Comparison of ENCODE assay signal across 28 cellular contexts in the genomic region with DNA sequence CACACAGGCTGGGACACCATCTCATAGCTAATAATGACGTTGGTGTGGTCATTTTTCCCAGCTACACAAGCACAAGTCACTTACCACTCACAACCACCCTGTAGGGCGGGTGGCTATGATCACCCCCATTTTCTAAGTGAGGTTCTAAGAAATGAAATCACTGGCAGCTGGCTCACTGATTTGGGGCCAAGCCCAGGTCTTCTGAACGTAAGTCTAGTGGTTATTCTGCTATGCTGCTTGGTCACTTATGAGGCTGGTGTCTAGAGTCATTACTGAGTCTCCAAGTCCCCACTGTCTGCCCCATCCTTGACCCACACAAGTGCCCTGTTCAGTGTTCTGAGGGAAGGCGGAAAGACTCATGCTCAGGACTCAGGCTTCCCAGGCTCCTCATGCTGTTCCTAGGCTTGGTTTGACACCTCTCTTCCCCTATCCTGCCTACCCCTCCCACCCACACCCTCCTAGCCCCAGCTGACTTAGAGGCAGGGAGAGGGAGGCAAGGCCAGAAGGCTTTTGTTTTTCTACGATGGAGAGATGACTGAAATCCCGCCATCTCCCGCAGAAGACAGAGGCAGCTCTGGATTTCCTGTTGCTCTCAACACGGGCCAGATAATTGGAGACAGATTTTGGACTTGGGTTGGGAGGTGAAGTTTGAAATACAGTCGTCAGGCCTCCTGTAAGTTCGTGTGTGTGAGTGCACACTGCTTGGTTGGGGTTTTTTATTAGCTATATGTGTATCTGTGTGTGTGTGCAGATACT. TPM values are rescaled to one million over a fixed set of nuclear protein-coding genes. Genes with fewer than 3 reads are reported as not detected.
DNase-seq lines count a peak whose midpoint lies in the region; TF ChIP-seq lines count a peak whose summit lies in the region.
"Had no signal": no experiment of that assay in that cellular context is flagged by ENCODE, and none has a peak within 500 bp of the region (broad histone marks: within the 10 kb centered on the region; RNA-seq: fewer than 3 reads in every experiment).

No MANE protein-coding gene starts in this region.

- TF ChIP-seq CTCF in chondrocyte (IDR thresholded peaks at IDR 0.05): no peak
- TF ChIP-seq CTCF in osteoblast (IDR thresholded peaks at IDR 0.05; ENCODE audit: extremely low read depth, low read depth, low read length): no peak
- TF ChIP-seq CTCF in sigmoid colon (IDR thresholded peaks at IDR 0.05): no peak
- TF ChIP-seq CTCF in suprapubic skin (IDR thresholded peaks at IDR 0.05): no peak

- no peak for TF ChIP-seq POLR2A in sigmoid colon (IDR thresholded peaks at IDR 0.05)
- TF ChIP-seq POLR2A in suprapubic skin (IDR thresholded peaks at IDR 0.05): no peak

- no peak for TF ChIP-seq EP300 in sigmoid colon (IDR thresholded peaks at IDR 0.05)
- no peak for TF ChIP-seq EP300 in suprapubic skin (IDR thresholded peaks at IDR 0.05)

- H3K4me2 ChIP-seq in osteoblast (ENCODE audit: insufficient read depth, low read length): no peak overlapping the region

- H3K4me3 ChIP-seq in osteoblast (ENCODE audit: insufficient read depth, low read length) (no peak overlapping the region), sigmoid colon (no peak overlapping the region), suprapubic skin (no peak overlapping the region)
- H3K4me3 ChIP-seq: HAP-1, lung, pancreas, thoracic aorta had no signal

- H2AFZ ChIP-seq in osteoblast (ENCODE audit: low read length): no peak overlapping the region

- no peaks in the 10 kb centered on the region for H3K9me3 ChIP-seq in osteoblast (ENCODE audit: low read depth, low read length)
- no peaks in the 10 kb centered on the region for H3K9me3 ChIP-seq in sigmoid colon
- H3K9me3 ChIP-seq in suprapubic skin: no peaks in the 10 kb centered on the region
- H3K9me3 ChIP-seq: HAP-1, pancreas, thoracic aorta had no signal

- H3K9me3 Mint-ChIP-seq in chondrocyte (ENCODE audit: low read depth): no peaks in the 10 kb centered on the region
- H3K9me3 Mint-ChIP-seq: activated B cell treated with CpG ODN at 0.5 μM for 24 hours; activated T-helper 2 cell treated with anti-CD3 and anti-CD28 coated beads, Interferon-gamma antibody, Interleukin-2, Interleukin-4, amounts not matched to agents 10 μg/mL and 5 μg/mL and 100 μg/mL, durations not matched to agents 14 hours and 24 hours and 36 hours; CD4-positive, alpha-beta T cell; IgD-negative memory B cell; nephron progenitor cell had no signal

- H3K36me3 ChIP-seq in osteoblast (ENCODE audit: insufficient read depth, low read length): no peaks in the 10 kb centered on the region
- H3K36me3 ChIP-seq in sigmoid colon: no peaks in the 10 kb centered on the region
- H3K36me3 ChIP-seq in suprapubic skin: no peaks in the 10 kb centered on the region
- H3K36me3 ChIP-seq: HAP-1, pancreas, thoracic aorta had no signal

- 54 to 62% methylated on average over 10 of the region's 10 CpGs for WGBS in sigmoid colon, 2 donors
- 49% methylated on average over 9 of the region's 10 CpGs for WGBS in suprapubic skin

- H3K27me3 Mint-ChIP-seq in chondrocyte (ENCODE audit: low read depth): no peaks in the 10 kb centered on the region

- H3K36me3 Mint-ChIP-seq in chondrocyte (ENCODE audit: low read depth): no peaks in the 10 kb centered on the region
- H3K36me3 Mint-ChIP-seq: activated naive CD8-positive, alpha-beta T cell; IgD-negative memory B cell had no signal

- peaks cover 43% of the 10 kb centered on the region for H3K4me1 Mint-ChIP-seq in chondrocyte (ENCODE audit: low read depth)
- H3K4me1 Mint-ChIP-seq: activated B cell treated with CpG ODN at 0.5 μM for 24 hours, IgD-negative memory B cell had no signal

- no peaks in the 10 kb centered on the region for H3K79me2 ChIP-seq in osteoblast (ENCODE audit: insufficient read depth, low read length)

- no peaks in the 10 kb centered on the region for H4K20me1 ChIP-seq in osteoblast (ENCODE audit: insufficient read depth, low read length)

- intact Hi-C loops in sigmoid colon (cut with DNase I) (no loop called here), head of caudate nucleus (cut with DNase I) (no loop called here)

- H3K4me1 ChIP-seq in osteoblast (ENCODE audit: insufficient read depth, low read length) (peaks cover 18% of the 10 kb centered on the region), sigmoid colon (peaks cover 0 to 14% (median 6%) of the 10 kb centered on the region in 4 donors), suprapubic skin (peaks cover 4% of the 10 kb centered on the region)
- H3K4me1 ChIP-seq: HAP-1, pancreas had no signal

- H3K27ac ChIP-seq in osteoblast (ENCODE audit: low read depth, low read length) (no peak overlapping the region), sigmoid colon (no peak overlapping the region), suprapubic skin (no peak overlapping the region)
- H3K27ac ChIP-seq: epithelial cell of prostate, pancreas had no signal

- H3K27me3 ChIP-seq in osteoblast (ENCODE audit: insufficient read depth, low read length): no peaks in the 10 kb centered on the region
- no peaks in the 10 kb centered on the region for H3K27me3 ChIP-seq in sigmoid colon
- peaks cover 17% of the 10 kb centered on the region for H3K27me3 ChIP-seq in suprapubic skin
- H3K27me3 ChIP-seq: pancreas had no signal

- H3K27ac Mint-ChIP-seq in chondrocyte (ENCODE audit: unreplicated experiment): peak overlapping the region; percentile 0
- H3K27ac Mint-ChIP-seq: activated B cell treated with CpG ODN at 0.5 μM for 24 hours; activated naive CD8-positive, alpha-beta T cell; activated T-helper 2 cell treated with anti-CD3 and anti-CD28 coated beads, Interferon-gamma antibody, Interleukin-2, Interleukin-4, amounts not matched to agents 10 μg/mL and 5 μg/mL and 100 μg/mL, durations not matched to agents 14 hours and 24 hours and 36 hours; CD4-positive, alpha-beta T cell; IgD-negative memory B cell; nephron progenitor cell had no signal

- DNase-seq in ELR (ENCODE audit: low read depth): peak; percentile 12
- DNase-seq in NCI-H69 (lab: John Stamatoyannopoulos, UW): peak; percentile 23
- DNase-seq in chondrocyte (ENCODE audit: low spot score): no peak
- DNase-seq in osteoblast (ENCODE audit: insufficient read length, low spot score, missing footprints): peak; percentile 73
- no peak for DNase-seq in sigmoid colon
- no peak for DNase-seq in suprapubic skin (ENCODE audit: low spot score in 2 of 2)
- DNase-seq in putamen (ENCODE audit: low spot score): no peak
- DNase-seq in head of caudate nucleus: no peak
- DNase-seq: activated B cell treated with CpG ODN at 0.5 μM for 24 hours; activated CD4-positive, alpha-beta T cell treated with anti-CD3 and anti-CD28 coated beads, Interleukin-2, amount 50 U/mL, for 48 hours; activated CD8-positive, alpha-beta memory T cell treated with anti-CD3 and anti-CD28 coated beads, Interleukin-2, amount 50 U/mL, for 4 hours; CD4-positive, alpha-beta T cell; GDM1; NCI-H2081; NCI-H345; NCI-H774; nephron progenitor cell; pancreas; right cardiac atrium; stimulated activated CD4-positive, alpha-beta T cell treated with anti-CD3 and anti-CD28 coated beads, Interleukin-4, amount 100 ng/mL, for 4 hours; stimulated activated naive CD4-positive, alpha-beta T cell treated with Interleukin-2 at 50 U/mL for 16 hours had no signal

- no peak overlapping the region for H3K4me3 Mint-ChIP-seq in chondrocyte (ENCODE audit: unreplicated experiment)
- H3K4me3 Mint-ChIP-seq: activated B cell treated with CpG ODN at 0.5 μM for 24 hours; activated naive CD8-positive, alpha-beta T cell; CD4-positive, alpha-beta T cell; IgD-negative memory B cell; nephron progenitor cell had no signal

RNA-seq across cellular contexts. Expression of a gene that starts 32.2 kb away (rescaled TPM):
- total RNA-seq in chondrocyte (103 to 127 TPM (median 108 TPM) in 3 replicates), osteoblast (15.9 and 23.9 TPM in 2 replicates), sigmoid colon (1 to 10 TPM; 2.1 to 2.8 (median 2.5) TPM), suprapubic skin (1 to 10 TPM in 1 of 4 donors, under 1 TPM in 2, not detected in 1; 0.42 to 2.1 (median 0.65) TPM)
- 1 to 10 TPM in 2 of 3 donors, under 1 TPM in 1; 0.60 to 1.4 (median 1.2) TPM for polyA plus RNA-seq in sigmoid colon
- total RNA-seq: CD4-positive, alpha-beta T cell had no signal
- polyA plus RNA-seq: IgD-negative memory B cell had no signal

Comparison
In these comparisons a context has a peak if more than half of its experiments do, and no peak if none do; other contexts are left out.
1. DNase-seq: peak in ELR (single experiment), NCI-H69 (single experiment) and osteoblast (single experiment); none in chondrocyte (single experiment), sigmoid colon (single experiment), suprapubic skin (0 of 2), putamen (single experiment) and head of caudate nucleus (0 of 42).